In genomic region chr1:12614402-12615165, GRCh38 we compare ENCODE assay signal across 11 cellular contexts. TPM values are rescaled to one million over a fixed set of nuclear protein-coding genes. Genes with fewer than 3 reads are reported as not detected.
A peak's percentile ranks its signal among the peaks of the same experiment; 100 is the strongest.
DNase-seq lines count a peak whose midpoint lies in the region; TF ChIP-seq lines count a peak whose summit lies in the region.
"Had no signal": no experiment of that assay in that cellular context is flagged by ENCODE, and none has a peak within 500 bp of the region (broad histone marks: within the 10 kb centered on the region; RNA-seq: fewer than 3 reads in every experiment).

No MANE protein-coding gene starts in this region.

- no peaks in the 10 kb centered on the region for H3K36me3 ChIP-seq in mammary epithelial cell (ENCODE audit: insufficient read depth, low read length)

- intact Hi-C loops in mammary epithelial cell (cut with micrococcal nuclease): loop anchor here (5.0 kb wide), 2 partner anchors 192 to 252 kb away; no protein-coding TSS in a partner anchor

- 96% methylated on average over 6 of the region's 7 CpGs for WGBS in mammary epithelial cell (ENCODE audit: low coverage, missing lambda C conversion rate)

- no peak overlapping the region for H2AFZ ChIP-seq in mammary epithelial cell (ENCODE audit: low read depth, low read length)

- H3K4me3 ChIP-seq in mammary epithelial cell (replicated peaks in 1 of 3; ENCODE audit: insufficient read depth in 1 of 3, low read depth in 2 of 3, low read length in 3 of 3): peak overlapping the region in 2 of 3 experiments; percentile 87

- peaks cover 31% of the 10 kb centered on the region for H3K27me3 Mint-ChIP-seq in activated naive CD4-positive, alpha-beta T cell treated with anti-CD3 and anti-CD28 coated beads, Interleukin-2, amount 10 ng/mL, durations not matched to agents 7 days and 5 days
- H3K27me3 Mint-ChIP-seq in mesothelial cell of epicardium (ENCODE audit: low read depth) (no peaks in the 10 kb centered on the region), type B pancreatic cell (peaks cover 2% of the 10 kb centered on the region)

- TF ChIP-seq CTCF in mammary epithelial cell (conservative IDR thresholded peaks at IDR 0.05 in 1 of 2, IDR thresholded peaks at IDR 0.05 in 1 of 2; ENCODE audit: extremely low read depth in 1 of 2, insufficient read depth in 1 of 2, low read depth in 1 of 2, low read length in 2 of 2) (no peak), mesothelial cell of epicardium (IDR thresholded peaks at IDR 0.05; ENCODE audit: unreplicated experiment) (no peak), type B pancreatic cell (conservative IDR thresholded peaks at IDR 0.05) (no peak)

- H3K36me3 Mint-ChIP-seq in activated naive CD4-positive, alpha-beta T cell treated with anti-CD3 and anti-CD28 coated beads, Interleukin-2, amount 10 ng/mL, durations not matched to agents 7 days and 5 days: peaks cover 64% of the 10 kb centered on the region
- H3K36me3 Mint-ChIP-seq in mesothelial cell of epicardium (peaks cover 61% of the 10 kb centered on the region), type B pancreatic cell (peaks cover 48% of the 10 kb centered on the region)

- in situ Hi-C loops in mammary epithelial cell (cut with MboI; ENCODE audit: low sequenced_read_pairs in 2 of 2): loop anchor here in 1 of 2 donors (5.0 to 25.0 kb wide), 3 partner anchors 127 to 327 kb away; no protein-coding TSS in a partner anchor

- H3K9me3 Mint-ChIP-seq in activated naive CD4-positive, alpha-beta T cell treated with anti-CD3 and anti-CD28 coated beads, Interleukin-2, amount 10 ng/mL, durations not matched to agents 7 days and 5 days: no peaks in the 10 kb centered on the region
- no peaks in the 10 kb centered on the region for H3K9me3 Mint-ChIP-seq in mesothelial cell of epicardium
- H3K9me3 Mint-ChIP-seq in type B pancreatic cell: no peaks in the 10 kb centered on the region
- H3K9me3 Mint-ChIP-seq: activated B cell treated with CpG ODN at 0.5 μM for 24 hours had no signal

- no peak overlapping the region for H3K27ac ChIP-seq in mammary epithelial cell (ENCODE audit: insufficient read depth, low read depth, low read length)

- H3K9me3 ChIP-seq in mammary epithelial cell (replicated peaks; ENCODE audit: insufficient read depth, low read length): no peaks in the 10 kb centered on the region

- H3K4me3 Mint-ChIP-seq in activated naive CD4-positive, alpha-beta T cell treated with anti-CD3 and anti-CD28 coated beads, Interleukin-2, amount 10 ng/mL, durations not matched to agents 7 days and 5 days: peak overlapping the region; percentile 98
- H3K4me3 Mint-ChIP-seq in mesothelial cell of epicardium (peak overlapping the region; percentile 99), type B pancreatic cell (peak overlapping the region; percentile 99)
- H3K4me3 Mint-ChIP-seq: activated B cell treated with CpG ODN at 0.5 μM for 24 hours had no signal

- peak overlapping the region; percentile 83 for H3K4me2 ChIP-seq in mammary epithelial cell (ENCODE audit: insufficient read depth, low read depth, low read length)

- peaks cover 73% of the 10 kb centered on the region for H3K4me1 Mint-ChIP-seq in activated naive CD4-positive, alpha-beta T cell treated with anti-CD3 and anti-CD28 coated beads, Interleukin-2, amount 10 ng/mL, durations not matched to agents 7 days and 5 days
- H3K4me1 Mint-ChIP-seq in mesothelial cell of epicardium: peaks cover 61% of the 10 kb centered on the region
- peaks cover 50% of the 10 kb centered on the region for H3K4me1 Mint-ChIP-seq in type B pancreatic cell (ENCODE audit: unreplicated experiment)

- H3K27me3 ChIP-seq in mammary epithelial cell (ENCODE audit: insufficient read depth, low read length): no peaks in the 10 kb centered on the region

- H4K20me1 ChIP-seq in mammary epithelial cell (ENCODE audit: insufficient read depth, low read length): no peaks in the 10 kb centered on the region

- H3K27ac Mint-ChIP-seq in activated naive CD4-positive, alpha-beta T cell treated with anti-CD3 and anti-CD28 coated beads, Interleukin-2, amount 10 ng/mL, durations not matched to agents 7 days and 5 days: no peak overlapping the region
- H3K27ac Mint-ChIP-seq in mesothelial cell of epicardium (peak overlapping the region; percentile 100), type B pancreatic cell (peak overlapping the region; percentile 88)

- H3K4me1 ChIP-seq in mammary epithelial cell (ENCODE audit: insufficient read depth, low read length): peaks cover 26% of the 10 kb centered on the region

- dilution Hi-C loops in mammary epithelial cell (cut with HindIII; ENCODE audit: low sequenced_read_pairs): no loop called here

- CTCF ChIA-PET in activated naive CD4-positive, alpha-beta T cell treated with anti-CD3 and anti-CD28 coated beads, Interleukin-2, amount 10 ng/mL, durations not matched to agents 7 days and 5 days (lab: Charles Lee): interaction anchor here (1.0 to 1.6 kb wide), 2 partner anchors 11 to 14 kb away, joined by 4 to 6 read pairs; no protein-coding TSS in a partner anchor
- CTCF ChIA-PET in mammary epithelial cell (lab: Charles Lee; ENCODE audit: low non-redundant PET): no interaction called here

- no peak for DNase-seq in activated naive CD4-positive, alpha-beta T cell treated with anti-CD3 and anti-CD28 coated beads, Interleukin-2, amount 10 ng/mL, durations not matched to agents 7 days and 5 days
- no peak for DNase-seq in activated naive CD4-positive, alpha-beta T cell treated with anti-CD3 and anti-CD28 coated beads, Interleukin-2, amount 50 U/mL, for 16 hours
- DNase-seq in mammary epithelial cell (no peak), mesothelial cell of epicardium (ENCODE audit: low spot score in 2 of 2, unreplicated experiment in 2 of 2) (no peak), type B pancreatic cell (ENCODE audit: extremely low spot score, unreplicated experiment) (no peak), RPMI8226 (no peak), OCI-M2 (lab: John Stamatoyannopoulos, UW; ENCODE audit: unreplicated experiment) (no peak), NCI-H2196 (lab: John Stamatoyannopoulos, UW; ENCODE audit: unreplicated experiment) (no peak)
- DNase-seq: activated B cell treated with CpG ODN at 0.5 μM for 24 hours, NCI-H2107 had no signal

- H3K9ac ChIP-seq in mammary epithelial cell (ENCODE audit: insufficient read depth, low read length): no peak overlapping the region

- peaks cover 55% of the 10 kb centered on the region for H3K79me2 ChIP-seq in mammary epithelial cell (ENCODE audit: insufficient read depth, low read length)

- BruUV-seq in mammary epithelial cell (replicated peaks; lab: Mats Ljungman, UMichigan): no TSS peak

RNA-seq across cellular contexts. Expression of gene DHRS3, which starts 3.4 kb away (rescaled TPM):
- total RNA-seq in mammary epithelial cell (10 to 100 TPM; 18.7 to 76.3 TPM), mesothelial cell of epicardium (1,067 to 1,086 TPM (median 1,071 TPM) in 3 replicates), type B pancreatic cell (ENCODE audit: low replicate concordance) (143 and 276 TPM in 2 replicates)
- polyA plus RNA-seq in mammary epithelial cell: 28.3 TPM
- polyA minus RNA-seq in mammary epithelial cell: 63.9 TPM

RNA-seq across cellular contexts. Expression of gene AADACL4, which starts 29.3 kb away (rescaled TPM):
- total RNA-seq in mammary epithelial cell: not detected
- polyA plus RNA-seq in mammary epithelial cell: not detected
- polyA minus RNA-seq in mammary epithelial cell: not detected
- total RNA-seq in mesothelial cell of epicardium: 0.31 to 0.36 TPM (median 0.31 TPM) in 3 replicates
- total RNA-seq in type B pancreatic cell (ENCODE audit: low replicate concordance): not detected in 2 replicates
- total RNA-seq: activated B cell treated with CpG ODN at 0.5 μM for 24 hours, pulmonary artery endothelial cell had no signal
